ENCODE assay signal across 7 cellular contexts in the genomic region with DNA sequence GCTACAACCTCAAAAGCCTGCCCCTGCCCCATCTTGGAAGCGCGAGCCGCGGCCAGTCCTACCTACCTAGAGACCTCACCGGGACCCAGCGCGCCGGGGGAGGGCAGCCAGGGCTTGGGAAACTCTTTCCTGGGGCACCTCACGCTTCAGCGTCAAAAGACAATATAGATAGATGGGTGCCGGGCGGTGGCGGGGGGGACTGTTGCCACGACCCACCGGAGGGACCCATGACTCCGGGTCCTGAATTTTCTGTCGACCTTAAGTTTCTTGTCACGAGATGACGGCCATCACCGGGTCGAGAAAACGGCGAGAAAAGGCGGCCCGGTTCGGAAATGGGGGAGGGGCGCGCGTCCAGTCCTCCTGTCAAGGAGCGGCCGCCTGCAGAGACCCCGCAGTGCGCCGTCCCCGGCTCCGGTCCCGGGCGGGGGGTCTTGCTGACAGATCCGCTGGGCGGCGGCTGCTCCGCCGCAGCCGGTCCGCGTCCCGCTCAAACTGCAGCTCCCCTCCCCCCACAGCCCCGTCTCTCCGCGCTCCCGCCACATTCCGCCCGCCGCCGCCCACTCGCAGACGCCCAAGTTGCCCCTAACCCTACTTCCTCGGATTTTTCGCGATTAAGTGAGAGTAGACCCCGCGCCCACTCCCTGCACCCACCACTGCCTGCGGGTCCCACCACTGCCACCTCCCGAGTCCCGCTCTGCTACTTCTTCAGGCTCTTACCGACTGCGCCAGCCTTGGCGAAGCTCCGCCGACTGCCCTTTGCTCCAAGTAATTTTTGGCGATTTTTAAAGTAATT.
DNase-seq lines count a peak whose midpoint lies in the region; ATAC-seq and TF ChIP-seq lines count a peak whose summit lies in the region.

No MANE protein-coding gene starts in this region.

- peaks cover 93% of the 10 kb centered on the region for H3K79me2 ChIP-seq in PC-9 (ENCODE audit: low read depth)

- peak; percentile 6 for ATAC-seq in GM18511 (IDR thresholded peaks at IDR 0.05; ENCODE audit: unreplicated experiment)
- peak; percentile 2 for ATAC-seq in HG02943 (IDR thresholded peaks at IDR 0.05; ENCODE audit: low read depth, unreplicated experiment)

- no peaks in the 10 kb centered on the region for H3K27me3 Mint-ChIP-seq in progenitor cell of endocrine pancreas

- peaks cover 27% of the 10 kb centered on the region for H3K4me1 Mint-ChIP-seq in progenitor cell of endocrine pancreas (ENCODE audit: low read depth)

- H2AFZ ChIP-seq in PC-9, result peak overlapping the region; percentile 83

- no peaks in the 10 kb centered on the region for H3K9me3 ChIP-seq in PC-9 (ENCODE audit: insufficient read depth, low read depth)

- no peaks in the 10 kb centered on the region for H3K9me2 ChIP-seq in PC-9 (ENCODE audit: insufficient read depth)

- peak overlapping the region; percentile 98 for H3K4me2 ChIP-seq in PC-9

- no peaks in the 10 kb centered on the region for H3K9me3 Mint-ChIP-seq in progenitor cell of endocrine pancreas (ENCODE audit: low read depth)

- H3K4me3 Mint-ChIP-seq in progenitor cell of endocrine pancreas (ENCODE audit: low read depth), result peak overlapping the region; percentile 99

- H3K36me3 Mint-ChIP-seq in progenitor cell of endocrine pancreas (ENCODE audit: insufficient read depth), result no peaks in the 10 kb centered on the region

- intact Hi-C loops in PC-9 (cut with micrococcal nuclease; ENCODE audit: unreplicated experiment), result loop anchor here (1.0 to 5.0 kb wide), 7 partner anchors 166 to 831 kb away; no protein-coding TSS in a partner anchor
- intact Hi-C loops in cardiac septum (cut with DNase I), result loop anchor here (1.0 to 5.0 kb wide), 3 partner anchors 84 to 831 kb away; partner anchors contain the start of gene TRIM13

- no TSS peak for BruUV-seq in PC-9 (replicated peaks; lab: Mats Ljungman, UMichigan)

- H3F3A ChIP-seq in PC-9 (ENCODE audit: insufficient read depth, low read depth), result peaks cover 25% of the 10 kb centered on the region

- POLR2A ChIA-PET in PC-9 (lab: Charles Lee; ENCODE audit: unreplicated experiment), result interaction anchor here (0.6 to 0.7 kb wide), 3 partner anchors 31 to 456 kb away, joined by 3 read pairs; no protein-coding TSS in a partner anchor

- no peaks in the 10 kb centered on the region for H3K27me3 ChIP-seq in PC-9 (ENCODE audit: insufficient read depth, low read depth)

- peak in 1 of 2 experiments; percentile 37 for DNase-seq in PC-9
- DNase-seq in activated gamma-delta T cell treated with anti-CD3 and anti-CD28 coated beads, Interleukin-2, amount 50 U/mL, for 16 hours (ENCODE audit: low read depth), result peak; percentile 26
- DNase-seq in cardiac septum (ENCODE audit: low spot score), result peak; percentile 79
- peak; percentile 48 for DNase-seq in progenitor cell of endocrine pancreas (ENCODE audit: low spot score, unreplicated experiment)
- DNase-seq in cortex of kidney (lab: John Stamatoyannopoulos, UW), result no peak

- H3K27ac Mint-ChIP-seq in progenitor cell of endocrine pancreas, result peak overlapping the region; percentile 99

- CTCF ChIA-PET in PC-9 (lab: Charles Lee), result no interaction called here

- H3K4me3 ChIP-seq in PC-9, result peak overlapping the region; percentile 87

- no peak for TF ChIP-seq CTCF in PC-9 (conservative IDR thresholded peaks at IDR 0.05)
- peak; percentile 34 for TF ChIP-seq CTCF in progenitor cell of endocrine pancreas (IDR thresholded peaks at IDR 0.05; ENCODE audit: unreplicated experiment)

- peak overlapping the region; percentile 76 for H3K27ac ChIP-seq in PC-9

- no peaks in the 10 kb centered on the region; the same call in 1 of the 2 replicates for H4K20me1 ChIP-seq in PC-9 (ENCODE audit: insufficient read depth)

- no peaks in the 10 kb centered on the region for H3K36me3 ChIP-seq in PC-9 (ENCODE audit: low read depth)

- peaks cover 51% of the 10 kb centered on the region for H3K4me1 ChIP-seq in PC-9 (replicated peaks; ENCODE audit: insufficient read depth)
